10 cellular contexts compared by ENCODE assay signal in the genomic region with DNA sequence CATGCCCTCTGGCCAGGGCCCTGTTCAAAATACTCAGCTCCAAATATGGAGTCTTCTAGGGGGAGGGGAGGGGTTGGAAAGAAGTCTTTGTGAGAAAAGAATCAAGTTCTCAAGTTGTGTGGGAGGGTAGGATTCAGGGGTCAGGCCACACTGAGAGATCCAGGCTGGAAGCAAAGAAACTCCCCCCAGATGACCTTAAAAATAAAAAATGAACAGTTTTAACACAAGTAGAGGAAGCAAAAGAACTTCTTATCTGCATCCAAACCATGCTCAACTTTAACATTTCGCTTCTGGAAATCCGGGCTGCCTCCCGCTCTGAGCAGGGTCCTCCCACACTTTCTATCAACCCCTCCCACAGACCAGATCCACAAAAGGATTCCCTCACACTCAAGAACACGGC. TPM values are rescaled to one million over a fixed set of nuclear protein-coding genes. Genes with fewer than 3 reads are reported as not detected.
DNase-seq lines count a peak whose midpoint lies in the region; ATAC-seq and TF ChIP-seq lines count a peak whose summit lies in the region.
"Had no signal": no experiment of that assay in that cellular context is flagged by ENCODE, and none has a peak within 500 bp of the region (broad histone marks: within the 10 kb centered on the region; RNA-seq: fewer than 3 reads in every experiment).

No MANE protein-coding gene starts in this region.

- H3K4me2 ChIP-seq in neural progenitor cell (peak overlapping the region; percentile 46), trophoblast cell (ENCODE audit: low read length) (no peak overlapping the region)

- peaks cover 3% of the 10 kb centered on the region for H3K79me2 ChIP-seq in neural progenitor cell (ENCODE audit: low read depth)
- H3K79me2 ChIP-seq in trophoblast cell (ENCODE audit: control insufficient read depth, insufficient read depth, low read length, poor library complexity) = no peaks in the 10 kb centered on the region

- H2AK5ac ChIP-seq in trophoblast cell (ENCODE audit: low read length) = no peak overlapping the region

- POLR2A ChIA-PET in A673 (lab: Charles Lee; ENCODE audit: low non-redundant PET) = no interaction called here

- H3K36me3 Mint-ChIP-seq in neural progenitor cell = peaks cover 3% of the 10 kb centered on the region

- no peak overlapping the region for H4K91ac ChIP-seq in trophoblast cell (ENCODE audit: low read depth, low read length)

- H3K27me3 Mint-ChIP-seq in neural progenitor cell (ENCODE audit: insufficient read depth, low read depth) = no peaks in the 10 kb centered on the region

- H3K14ac ChIP-seq in trophoblast cell (ENCODE audit: low read length) = no peak overlapping the region

- no peak for ATAC-seq in HG03571 (IDR thresholded peaks at IDR 0.05; ENCODE audit: unreplicated experiment)

- WGBS in trophoblast cell (ENCODE audit: extremely low coverage, insufficient coverage, insufficient read length) = no CpG with 5 or more reads among the region's 4 CpGs

- H2AFZ ChIP-seq in neural progenitor cell (replicated peaks) (peak overlapping the region; percentile 15), trophoblast cell (ENCODE audit: insufficient read depth, low read length, poor library complexity) (no peak overlapping the region)

- H3K18ac ChIP-seq in trophoblast cell (ENCODE audit: low read length) = no peak overlapping the region

- peaks cover 58% of the 10 kb centered on the region for H3K4me1 ChIP-seq in A673 (ENCODE audit: insufficient read depth, low read length, poor library complexity, severe bottlenecking)
- peaks cover 62% of the 10 kb centered on the region for H3K4me1 ChIP-seq in SJSA1 (replicated peaks)
- H3K4me1 ChIP-seq in neural progenitor cell = peaks cover 30% of the 10 kb centered on the region
- peaks cover 4 to 5% of the 10 kb centered on the region in 2 experiments for H3K4me1 ChIP-seq in trophoblast cell (ENCODE audit: control insufficient read depth in 1 of 2, insufficient read depth in 2 of 2, low read length in 2 of 2)

- H4K8ac ChIP-seq in trophoblast cell (ENCODE audit: low read depth, low read length) = no peak overlapping the region

- peak overlapping the region; percentile 72 for H3K4me3 Mint-ChIP-seq in neural progenitor cell

- H4K12ac ChIP-seq in trophoblast cell (ENCODE audit: low read depth, low read length) = no peak overlapping the region

- H2BK120ac ChIP-seq in trophoblast cell (ENCODE audit: insufficient read depth, low read length, poor library complexity) = no peak overlapping the region

- H3K27ac Mint-ChIP-seq in neural progenitor cell = peak overlapping the region; percentile 99

- peaks cover 48% of the 10 kb centered on the region for H3K4me1 Mint-ChIP-seq in neural progenitor cell

- H3K9me3 ChIP-seq in A673 (ENCODE audit: low read depth, low read length, poor library complexity, severe bottlenecking) (no peaks in the 10 kb centered on the region), SJSA1 (replicated peaks) (no peaks in the 10 kb centered on the region), neural progenitor cell (ENCODE audit: low read depth) (no peaks in the 10 kb centered on the region), trophoblast cell (ENCODE audit: insufficient read depth, low read depth, low read length) (no peaks in the 10 kb centered on the region)

- no TSS peak for BruUV-seq in A673 (replicated peaks; lab: Mats Ljungman, UMichigan)

- peak overlapping the region; percentile 73 for H3K27ac ChIP-seq in A673 (ENCODE audit: low read depth, low read length, poor library complexity, severe bottlenecking)
- H3K27ac ChIP-seq in SJSA1 = 0 out of 2 replicates have a peak overlapping the region, but pooled peaks have one; percentile 15
- no peak overlapping the region for H3K27ac ChIP-seq in neural progenitor cell
- no peak overlapping the region for H3K27ac ChIP-seq in trophoblast cell (ENCODE audit: low read depth, low read length)

- TF ChIP-seq CTCF in A673 (conservative IDR thresholded peaks at IDR 0.05; ENCODE audit: low read depth, low read length) (no peak), fibroblast of mammary gland (conservative IDR thresholded peaks at IDR 0.05; ENCODE audit: control insufficient read depth, insufficient read depth, low read depth, low read length) (no peak), neural progenitor cell (IDR thresholded peaks at IDR 0.05) (no peak)

- CTCF ChIA-PET in A673 (lab: Charles Lee) = interaction anchor here (0.8 kb wide), 1 partner anchor 202 kb away, joined by 4 read pairs; no protein-coding TSS in a partner anchor

- H2BK12ac ChIP-seq in trophoblast cell (ENCODE audit: low read length) = no peak overlapping the region

- H3K9me3 Mint-ChIP-seq in neural progenitor cell = peaks cover 6% of the 10 kb centered on the region

- peaks cover 3% of the 10 kb centered on the region for H4K20me1 ChIP-seq in neural progenitor cell (ENCODE audit: low read depth)

- H3K4ac ChIP-seq in trophoblast cell (ENCODE audit: low read depth, low read length) = no peak overlapping the region

- H3K79me1 ChIP-seq in trophoblast cell (ENCODE audit: low read length) = no peaks in the 10 kb centered on the region

- intact Hi-C loops in A673 (cut with micrococcal nuclease; ENCODE audit: unreplicated experiment) = no loop called here

- DNase-seq in A673 (ENCODE audit: low spot score) (peak; percentile 64), SJSA1 (ENCODE audit: low read depth in 1 of 2, low spot score in 2 of 2) (no peak), fibroblast of mammary gland (ENCODE audit: low read depth) (peak; percentile 54), neural progenitor cell (ENCODE audit: low spot score) (no peak), trophoblast cell (no peak), NCI-H1694 (lab: John Stamatoyannopoulos, UW) (no peak), COR-L47 (lab: John Stamatoyannopoulos, UW) (no peak)
- DNase-seq: activated CD8-positive, alpha-beta memory T cell treated with anti-CD3 and anti-CD28 coated beads for 24 hours; cerebellar nuclear complex had no signal

- peaks cover 7% of the 10 kb centered on the region for H3F3A ChIP-seq in neural progenitor cell (ENCODE audit: low read depth)

- H3K23ac ChIP-seq in trophoblast cell (ENCODE audit: low read length) = no peak overlapping the region

- H3K4me3 ChIP-seq in A673 (ENCODE audit: low read depth, low read length, poor library complexity, severe bottlenecking) = peak overlapping the region; percentile 15
- H3K4me3 ChIP-seq in SJSA1 = no peak overlapping the region
- peak overlapping the region; percentile 8 for H3K4me3 ChIP-seq in fibroblast of mammary gland (ENCODE audit: control insufficient read depth, low read depth, low read length)
- no peak overlapping the region for H3K4me3 ChIP-seq in neural progenitor cell
- no peak overlapping the region for H3K4me3 ChIP-seq in trophoblast cell (ENCODE audit: low read depth, low read length)

- H3K27me3 ChIP-seq in A673 (replicated peaks; ENCODE audit: insufficient read depth, low read depth, low read length, poor library complexity) (no peaks in the 10 kb centered on the region), SJSA1 (replicated peaks) (no peaks in the 10 kb centered on the region), neural progenitor cell (no peaks in the 10 kb centered on the region), trophoblast cell (ENCODE audit: insufficient read depth, low read length) (no peaks in the 10 kb centered on the region)

- H3K9ac ChIP-seq in neural progenitor cell = no peak overlapping the region
- H3K9ac ChIP-seq in trophoblast cell (ENCODE audit: low read length) = no peak overlapping the region

- H2BK5ac ChIP-seq in trophoblast cell (ENCODE audit: low read depth, low read length, poor library complexity) = no peak overlapping the region

- no peaks in the 10 kb centered on the region for H3K36me3 ChIP-seq in A673 (ENCODE audit: insufficient read depth, low read length, poor library complexity, severe bottlenecking)
- peaks cover 4% of the 10 kb centered on the region; the same call in 1 of the 2 replicates for H3K36me3 ChIP-seq in SJSA1
- H3K36me3 ChIP-seq in neural progenitor cell = no peaks in the 10 kb centered on the region
- no peaks in the 10 kb centered on the region for H3K36me3 ChIP-seq in trophoblast cell (ENCODE audit: control insufficient read depth in 1 of 2, insufficient read depth in 2 of 2, low read length in 2 of 2)

RNA-seq across cellular contexts. Expression of a gene that starts 44.1 kb away (rescaled TPM):
- total RNA-seq in A673 (2021) (20.2 and 20.5 TPM in 2 replicates), neural progenitor cell (ENCODE audit: low replicate concordance) (10.9 and 16.5 TPM in 2 replicates)
- total RNA-seq in SJSA1 (2014; rRNA removed; shearing (Covaris generic)) = 38.6 and 47.8 TPM in 2 replicates
- 35.4 and 38.4 TPM in 2 replicates for polyA plus RNA-seq in trophoblast cell (2013)

Comparison
In these comparisons a context has a peak if more than half of its experiments do, and no peak if none do; other contexts are left out.
1. DNase-seq: peak in A673 (single experiment) and fibroblast of mammary gland (single experiment); none in SJSA1 (0 of 2), neural progenitor cell (single experiment), trophoblast cell (0 of 2), NCI-H1694 (single experiment) and COR-L47 (single experiment).
2. H3K27ac ChIP-seq: peak in A673 (single experiment) and SJSA1 (single experiment); none in neural progenitor cell (single experiment) and trophoblast cell (single experiment).
3. H3K4me3 ChIP-seq: peak in A673 (single experiment) and fibroblast of mammary gland (single experiment); none in SJSA1 (single experiment), neural progenitor cell (single experiment) and trophoblast cell (single experiment).